In genomic region chr16:3059041-3059722, GRCh38 we compare ENCODE assay signal across 8 cellular contexts. TPM values are rescaled to one million over a fixed set of nuclear protein-coding genes. Genes with fewer than 3 reads are reported as not detected.
DNase-seq lines count a peak whose midpoint lies in the region; ATAC-seq and TF ChIP-seq lines count a peak whose summit lies in the region.

No MANE protein-coding gene starts in this region.

- TF ChIP-seq CTCF in AG10803 (conservative IDR thresholded peaks at IDR 0.05; ENCODE audit: low read length), result peak; percentile 49

- H3K79me1 ChIP-seq in mesendoderm (ENCODE audit: low read length), result no peaks in the 10 kb centered on the region

- H3K36me3 ChIP-seq in effector memory CD4-positive, alpha-beta T cell (ENCODE audit: control insufficient read depth, insufficient read depth, low read length), result no peaks in the 10 kb centered on the region
- no peaks in the 10 kb centered on the region for H3K36me3 ChIP-seq in mesendoderm (ENCODE audit: control insufficient read depth, insufficient read depth, low read length)

- peak overlapping the region; percentile 96 for H3K56ac ChIP-seq in mesendoderm (ENCODE audit: low read length)

- H3K79me2 ChIP-seq in mesendoderm (ENCODE audit: control insufficient read depth, insufficient read depth, low read length), result no peaks in the 10 kb centered on the region

- peak overlapping the region; percentile 78 for H3K4me2 ChIP-seq in mesendoderm (ENCODE audit: low read length)

- no peak overlapping the region for H2AK5ac ChIP-seq in mesendoderm (ENCODE audit: low read length)

- peaks cover 41% of the 10 kb centered on the region for H3K4me1 ChIP-seq in effector memory CD4-positive, alpha-beta T cell (ENCODE audit: control insufficient read depth, insufficient read depth, low read length, poor library complexity, severe bottlenecking)
- H3K4me1 ChIP-seq in mesendoderm (ENCODE audit: control insufficient read depth, low read depth, low read length), result no peaks in the 10 kb centered on the region

- H4K5ac ChIP-seq in mesendoderm (ENCODE audit: low read length), result no peak overlapping the region

- H3K4ac ChIP-seq in mesendoderm (ENCODE audit: low read depth, low read length), result no peak overlapping the region

- H3K27ac ChIP-seq in effector memory CD4-positive, alpha-beta T cell (ENCODE audit: insufficient read depth, low read length, poor library complexity, severe bottlenecking), result peak overlapping the region; percentile 88
- peak overlapping the region; percentile 7 for H3K27ac ChIP-seq in mesendoderm (ENCODE audit: low read depth, low read length)

- peak overlapping the region; percentile 25 for H3K18ac ChIP-seq in mesendoderm (ENCODE audit: low read length)

- peak overlapping the region; percentile 20 for H2BK5ac ChIP-seq in mesendoderm (ENCODE audit: low read length)

- no peaks in the 10 kb centered on the region for H3K27me3 ChIP-seq in effector memory CD4-positive, alpha-beta T cell (replicated peaks; ENCODE audit: control insufficient read depth, insufficient read depth, low read length, poor library complexity, severe bottlenecking)
- H3K27me3 ChIP-seq in mesendoderm (ENCODE audit: insufficient read depth, low read length, poor library complexity), result no peaks in the 10 kb centered on the region

- DNase-seq in AG10803 (ENCODE audit: low read depth) (peak; percentile 88), NCI-H774 (lab: John Stamatoyannopoulos, UW) (peak; percentile 50), mesendoderm (peak; percentile 94)
- DNase-seq in activated CD8-positive, alpha-beta memory T cell treated with anti-CD3 and anti-CD28 coated beads for 24 hours, result peak; percentile 97
- DNase-seq in effector memory CD4-positive, alpha-beta T cell, result peak; percentile 75 to 82 (median 76)
- peak; percentile 79 for DNase-seq in stimulated activated CD8-positive, alpha-beta memory T cell treated with anti-CD3 and anti-CD28 coated beads, Interleukin-12 subunit alpha, Interleukin-12 subunit beta, amount 100 ng/mL, for 4 hours (ENCODE audit: low read depth)

- no peak overlapping the region for H3K23ac ChIP-seq in mesendoderm (ENCODE audit: low read length)

- H3K9ac ChIP-seq in mesendoderm (ENCODE audit: low read length), result peak overlapping the region; percentile 91

- H2BK15ac ChIP-seq in mesendoderm (replicated peaks; ENCODE audit: low read depth), result no peak overlapping the region

- no CpG with 5 or more reads among the region's 67 CpGs for WGBS in mesendoderm (ENCODE audit: extremely low coverage, insufficient coverage, low lambda C conversion rate)

- H2BK120ac ChIP-seq in mesendoderm (ENCODE audit: low read depth, low read length), result no peak overlapping the region

- no peak overlapping the region for H4K8ac ChIP-seq in mesendoderm (ENCODE audit: low read depth, low read length)

- ATAC-seq in GM18861 (IDR thresholded peaks at IDR 0.05; ENCODE audit: unreplicated experiment), result peak; percentile 71
- peak; percentile 72 for ATAC-seq in HG03139 (IDR thresholded peaks at IDR 0.05; ENCODE audit: unreplicated experiment)

- H3K4me3 ChIP-seq in AG10803 (ENCODE audit: low read length), result peak overlapping the region; percentile 83
- peak overlapping the region; percentile 94 for H3K4me3 ChIP-seq in effector memory CD4-positive, alpha-beta T cell (ENCODE audit: insufficient read depth, low read depth, low read length, poor library complexity, severe bottlenecking)
- H3K4me3 ChIP-seq in mesendoderm (ENCODE audit: low read length), result peak overlapping the region; percentile 62

- H3K9me3 ChIP-seq in effector memory CD4-positive, alpha-beta T cell (ENCODE audit: control insufficient read depth, low read length), result no peaks in the 10 kb centered on the region

RNA-seq across cellular contexts. Expression of gene IL32, which starts 6.3 kb away (rescaled TPM):
- polyA plus RNA-seq in mesendoderm (2013, experiment 1 of 2), result 7.4 TPM
- 6.8 TPM for polyA plus RNA-seq in mesendoderm (2013, experiment 2 of 2)

RNA-seq across cellular contexts. Expression of gene MMP25, which starts 12.8 kb away (rescaled TPM):
- 8.0 TPM for polyA plus RNA-seq in mesendoderm (2013, experiment 1 of 2)
- 8.0 TPM for polyA plus RNA-seq in mesendoderm (2013, experiment 2 of 2)

RNA-seq across cellular contexts. Expression of gene BICDL2, which starts 22.4 kb away (rescaled TPM):
- 3.4 TPM for polyA plus RNA-seq in mesendoderm (2013, experiment 1 of 2)
- 3.6 TPM for polyA plus RNA-seq in mesendoderm (2013, experiment 2 of 2)

RNA-seq across cellular contexts. Expression of gene THOC6, which starts 35.3 kb away (rescaled TPM):
- 38.1 TPM for polyA plus RNA-seq in mesendoderm (2013, experiment 1 of 2)
- polyA plus RNA-seq in mesendoderm (2013, experiment 2 of 2), result 37.5 TPM

RNA-seq across cellular contexts. Expression of gene HCFC1R1, which starts 35.4 kb away (rescaled TPM):
- polyA plus RNA-seq in mesendoderm (2013, experiment 1 of 2), result 73.7 TPM
- 75.5 TPM for polyA plus RNA-seq in mesendoderm (2013, experiment 2 of 2)

Comparison
In these comparisons a context has a peak if more than half of its experiments do, and no peak if none do; other contexts are left out.
1. Peak in every context shown above with its lines: DNase-seq, ATAC-seq, H3K4me3 ChIP-seq and H3K27ac ChIP-seq.